ENCODE assay signal across 8 cellular contexts in the genomic region with DNA sequence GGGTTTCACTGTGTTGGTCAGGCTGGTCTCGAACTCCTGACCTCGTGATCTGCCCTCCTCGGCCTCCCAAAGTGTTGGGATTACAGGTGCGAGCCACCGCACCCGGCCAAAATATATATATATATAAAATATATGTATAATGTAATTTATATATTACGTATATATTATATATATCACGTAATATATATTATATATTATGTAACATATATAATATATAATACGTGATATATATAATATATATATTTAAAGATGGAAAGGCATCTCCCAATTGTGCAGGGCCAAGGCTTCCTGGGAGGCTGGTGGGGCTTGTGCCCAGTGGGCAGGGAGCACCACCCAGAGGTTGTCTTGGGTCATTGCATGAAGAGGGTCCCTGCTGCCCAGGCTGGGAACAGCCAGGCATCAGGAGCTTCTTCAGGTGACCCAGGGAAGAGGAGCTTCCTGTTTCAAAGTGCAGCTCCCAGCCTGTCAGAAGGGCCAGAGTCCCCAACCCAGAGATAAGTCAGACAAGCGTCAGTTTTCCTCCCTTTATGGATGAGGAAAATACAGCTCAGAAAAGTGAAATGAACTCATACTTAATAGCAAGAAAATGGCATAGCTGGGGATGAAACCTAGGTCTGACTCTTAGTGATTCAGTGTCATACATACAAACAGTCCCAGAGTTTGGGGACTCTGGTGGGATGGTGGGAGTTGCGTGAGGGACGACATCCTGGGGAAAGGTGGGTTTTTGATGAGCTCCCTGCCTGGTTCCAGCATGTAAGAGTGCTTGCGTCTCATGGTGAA. TPM values are rescaled to one million over a fixed set of nuclear protein-coding genes. Genes with fewer than 3 reads are reported as not detected.
DNase-seq lines count a peak whose midpoint lies in the region; ATAC-seq and TF ChIP-seq lines count a peak whose summit lies in the region.

No MANE protein-coding gene starts in this region.

- peaks cover 10 to 31% (median 19%) of the 10 kb centered on the region in 3 donors for H3K4me1 Mint-ChIP-seq in CD8-positive, alpha-beta memory T cell
- peaks cover 8% of the 10 kb centered on the region for H3K4me1 Mint-ChIP-seq in activated CD8-positive, alpha-beta T cell treated with anti-CD3 and anti-CD28 coated beads, Interleukin-2, amount 10 ng/mL, durations not matched to agents 7 days and 5 days (ENCODE audit: low read depth)
- H3K4me1 Mint-ChIP-seq in naive thymus-derived CD8-positive, alpha-beta T cell = peaks cover 12 to 25% (median 17%) of the 10 kb centered on the region in 4 donors

- peak; percentile 61 to 67 for TF ChIP-seq CTCF in tibial artery (IDR thresholded peaks at IDR 0.05)

- H3K4me3 Mint-ChIP-seq in CD8-positive, alpha-beta memory T cell = no peak overlapping the region
- no peak overlapping the region for H3K4me3 Mint-ChIP-seq in activated CD8-positive, alpha-beta T cell treated with anti-CD3 and anti-CD28 coated beads, Interleukin-2, amount 10 ng/mL, durations not matched to agents 7 days and 5 days
- H3K4me3 Mint-ChIP-seq in naive thymus-derived CD8-positive, alpha-beta T cell = no peak overlapping the region

- peaks cover 16% of the 10 kb centered on the region for H3K36me3 ChIP-seq in CD8-positive, alpha-beta memory T cell (ENCODE audit: insufficient read depth, low read length)
- peaks cover 25 to 29% (median 26%) of the 10 kb centered on the region in 3 donors for H3K36me3 ChIP-seq in tibial artery

- no peaks in the 10 kb centered on the region for H3K9me3 ChIP-seq in CD8-positive, alpha-beta memory T cell (ENCODE audit: low read length)
- no peaks in the 10 kb centered on the region for H3K9me3 ChIP-seq in tibial artery

- no peaks in the 10 kb centered on the region for H3K9me3 Mint-ChIP-seq in CD8-positive, alpha-beta memory T cell
- H3K9me3 Mint-ChIP-seq in activated CD8-positive, alpha-beta T cell treated with anti-CD3 and anti-CD28 coated beads, Interleukin-2, amount 10 ng/mL, durations not matched to agents 7 days and 5 days (ENCODE audit: insufficient read depth) = no peaks in the 10 kb centered on the region
- no peaks in the 10 kb centered on the region for H3K9me3 Mint-ChIP-seq in naive thymus-derived CD8-positive, alpha-beta T cell

- peaks cover 2 to 4% of the 10 kb centered on the region in 2 donors for H3K27me3 Mint-ChIP-seq in CD8-positive, alpha-beta memory T cell
- H3K27me3 Mint-ChIP-seq in activated CD8-positive, alpha-beta T cell treated with anti-CD3 and anti-CD28 coated beads, Interleukin-2, amount 10 ng/mL, durations not matched to agents 7 days and 5 days (ENCODE audit: low read depth) = no peaks in the 10 kb centered on the region
- peaks cover 0 to 3% (median 2%) of the 10 kb centered on the region in 5 donors for H3K27me3 Mint-ChIP-seq in naive thymus-derived CD8-positive, alpha-beta T cell

- POLR2A ChIA-PET in CD8-positive, alpha-beta memory T cell (lab: Charles Lee) = no interaction called here
- POLR2A ChIA-PET in activated CD8-positive, alpha-beta T cell treated with anti-CD3 and anti-CD28 coated beads, Interleukin-2, amount 10 ng/mL, durations not matched to agents 7 days and 5 days (lab: Charles Lee) = interaction anchor here (0.6 to 0.9 kb wide), 2 partner anchors 66 to 69 kb away, joined by 3 read pairs; no protein-coding TSS in a partner anchor
- POLR2A ChIA-PET in naive thymus-derived CD8-positive, alpha-beta T cell (lab: Charles Lee) = interaction anchor here (0.6 to 0.8 kb wide), 3 partner anchors 65 to 554 kb away, joined by 3 to 4 read pairs (median 3); no protein-coding TSS in a partner anchor

- H3K27me3 ChIP-seq in CD8-positive, alpha-beta memory T cell (ENCODE audit: insufficient read depth, low read length, poor library complexity, severe bottlenecking) = no peaks in the 10 kb centered on the region
- H3K27me3 ChIP-seq in tibial artery = peaks cover 0 to 22% of the 10 kb centered on the region in 2 donors

- no peak overlapping the region for H3K4me3 ChIP-seq in CD8-positive, alpha-beta memory T cell (ENCODE audit: low read length)
- no peak overlapping the region for H3K4me3 ChIP-seq in tibial artery

- H3K27ac Mint-ChIP-seq in CD8-positive, alpha-beta memory T cell = peak overlapping the region in 1 of 8 donors; percentile 6
- H3K27ac Mint-ChIP-seq in activated CD8-positive, alpha-beta T cell treated with anti-CD3 and anti-CD28 coated beads, Interleukin-2, amount 10 ng/mL, durations not matched to agents 7 days and 5 days = no peak overlapping the region
- H3K27ac Mint-ChIP-seq in naive thymus-derived CD8-positive, alpha-beta T cell = peak overlapping the region in 3 of 10 donors; percentile 43 to 80 (median 59)

- H3K27ac ChIP-seq in CD8-positive, alpha-beta memory T cell (ENCODE audit: low read depth, low read length) = no peak overlapping the region
- no peak overlapping the region for H3K27ac ChIP-seq in tibial artery

- peak; percentile 80 for ATAC-seq in activated CD8-positive, alpha-beta T cell treated with anti-CD3 and anti-CD28 coated beads, Interleukin-2, amount 10 ng/mL, durations not matched to agents 7 days and 5 days
- peak; percentile 83 to 92 for ATAC-seq in naive thymus-derived CD8-positive, alpha-beta T cell
- ATAC-seq in GM18858 (IDR thresholded peaks at IDR 0.05; ENCODE audit: unreplicated experiment) = no peak

- peak; percentile 18 to 66 (median 44) for DNase-seq in CD8-positive, alpha-beta memory T cell
- DNase-seq in HPDE6-E6E7 (ENCODE audit: extremely low spot score) = peak; percentile 61
- DNase-seq in NOMO-1 treated with dmso at 0.1 percent for 144 hours (lab: John Stamatoyannopoulos, UW; ENCODE audit: unreplicated experiment) = peak; percentile 56
- peak; percentile 65 for DNase-seq in activated CD8-positive, alpha-beta T cell treated with anti-CD3 and anti-CD28 coated beads, Interleukin-2, amount 10 ng/mL, durations not matched to agents 7 days and 5 days
- DNase-seq in erythroblast (lab: John Stamatoyannopoulos, UW) = peak; percentile 54 to 71
- DNase-seq in naive thymus-derived CD8-positive, alpha-beta T cell = peak; percentile 21 to 73 (median 44)
- DNase-seq in tibial artery = peak in 1 of 2 donors; percentile 34

- no peaks in the 10 kb centered on the region for H3K4me1 ChIP-seq in CD8-positive, alpha-beta memory T cell (ENCODE audit: insufficient read depth, low read length)
- H3K4me1 ChIP-seq in tibial artery = no peaks in the 10 kb centered on the region

- intact Hi-C loops in tibial artery (cut with DNase I; ENCODE audit: low total_unique reads) = loop anchor here (5.0 kb wide), 1 partner anchor 64 kb away; no protein-coding TSS in a partner anchor

- H3K36me3 Mint-ChIP-seq in CD8-positive, alpha-beta memory T cell = peaks cover 4 to 31% (median 10%) of the 10 kb centered on the region in 3 donors
- peaks cover 25% of the 10 kb centered on the region for H3K36me3 Mint-ChIP-seq in activated CD8-positive, alpha-beta T cell treated with anti-CD3 and anti-CD28 coated beads, Interleukin-2, amount 10 ng/mL, durations not matched to agents 7 days and 5 days (ENCODE audit: low read depth)
- H3K36me3 Mint-ChIP-seq in naive thymus-derived CD8-positive, alpha-beta T cell = peaks cover 2 to 28% (median 6%) of the 10 kb centered on the region in 3 donors

- CTCF ChIA-PET in CD8-positive, alpha-beta memory T cell (lab: Charles Lee) = interaction anchor here (0.6 to 3.0 kb wide), 10 partner anchors 9 to 276 kb away, joined by 3 to 23 read pairs (median 4); no protein-coding TSS in a partner anchor
- CTCF ChIA-PET in activated CD8-positive, alpha-beta T cell treated with anti-CD3 and anti-CD28 coated beads, Interleukin-2, amount 10 ng/mL, durations not matched to agents 7 days and 5 days (lab: Charles Lee) = interaction anchor here (0.6 to 5.3 kb wide), 44 partner anchors 9 to 369 kb away, joined by 3 to 119 read pairs (median 4); partner anchors contain the start of genes ATP8B2 and UBE2Q1

- no peak for TF ChIP-seq POLR2A in erythroblast (IDR thresholded peaks at IDR 0.05; ENCODE audit: low read length)

RNA-seq across cellular contexts. Expression of gene UBE2Q1, which starts 12.0 kb away (rescaled TPM):
- total RNA-seq in CD8-positive, alpha-beta memory T cell = 10 to 100 TPM; 83.8 to 97.8 TPM
- 16.2 TPM for polyA plus RNA-seq in CD8-positive, alpha-beta memory T cell
- 100 to 1,000 TPM in 1 of 2 experiments, 10 to 100 TPM in 1; 93.6 to 103 TPM for total RNA-seq in activated CD8-positive, alpha-beta T cell treated with anti-CD3 and anti-CD28 coated beads, Interleukin-2, amount 10 ng/mL, durations not matched to agents 7 days and 5 days
- total RNA-seq in naive thymus-derived CD8-positive, alpha-beta T cell = 100 to 1,000 TPM; 109 to 114 TPM
- polyA plus RNA-seq in naive thymus-derived CD8-positive, alpha-beta T cell = 10 to 100 TPM; 10.5 to 13.3 (median 12.6) TPM

RNA-seq across cellular contexts. Expression of gene CHRNB2, which starts 21.1 kb away (rescaled TPM):
- not detected for total RNA-seq in CD8-positive, alpha-beta memory T cell
- 0.16 TPM for polyA plus RNA-seq in CD8-positive, alpha-beta memory T cell
- not detected for total RNA-seq in activated CD8-positive, alpha-beta T cell treated with anti-CD3 and anti-CD28 coated beads, Interleukin-2, amount 10 ng/mL, durations not matched to agents 7 days and 5 days
- not detected for total RNA-seq in naive thymus-derived CD8-positive, alpha-beta T cell
- under 1 TPM in 1 of 3 donors, not detected in 2; 0.03 TPM for polyA plus RNA-seq in naive thymus-derived CD8-positive, alpha-beta T cell

RNA-seq across cellular contexts. Expression of gene SHE, which starts 44.2 kb away (rescaled TPM):
- total RNA-seq in CD8-positive, alpha-beta memory T cell = not detected
- polyA plus RNA-seq in CD8-positive, alpha-beta memory T cell = not detected
- not detected for total RNA-seq in activated CD8-positive, alpha-beta T cell treated with anti-CD3 and anti-CD28 coated beads, Interleukin-2, amount 10 ng/mL, durations not matched to agents 7 days and 5 days
- not detected for total RNA-seq in naive thymus-derived CD8-positive, alpha-beta T cell
- polyA plus RNA-seq in naive thymus-derived CD8-positive, alpha-beta T cell = not detected

RNA-seq across cellular contexts. Expression of gene TDRD10, which starts 44.4 kb away (rescaled TPM):
- total RNA-seq in CD8-positive, alpha-beta memory T cell = not detected
- polyA plus RNA-seq in CD8-positive, alpha-beta memory T cell = not detected
- not detected for total RNA-seq in activated CD8-positive, alpha-beta T cell treated with anti-CD3 and anti-CD28 coated beads, Interleukin-2, amount 10 ng/mL, durations not matched to agents 7 days and 5 days
- not detected for total RNA-seq in naive thymus-derived CD8-positive, alpha-beta T cell
- not detected for polyA plus RNA-seq in naive thymus-derived CD8-positive, alpha-beta T cell
